In the genomic region with DNA sequence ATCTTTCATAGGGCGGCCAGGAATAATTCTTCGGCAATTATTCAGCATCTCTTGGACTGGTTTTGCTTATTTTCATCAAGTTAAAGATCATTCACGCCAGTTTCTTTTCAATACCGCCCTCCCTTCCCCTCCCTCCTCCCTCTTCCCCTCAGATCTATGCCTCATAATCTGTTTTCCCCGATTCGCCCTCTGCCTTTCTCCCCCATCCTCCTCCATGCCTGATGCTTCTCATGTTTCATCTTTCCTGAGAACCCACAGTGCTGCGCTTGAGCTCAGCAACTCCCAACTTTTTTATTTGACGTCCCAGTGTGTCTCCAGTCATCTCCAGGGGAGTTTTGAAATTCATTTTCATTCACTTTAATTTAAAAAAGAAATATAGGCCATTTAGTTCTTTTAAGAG, we compare ENCODE assay signal across 17 cellular contexts.
DNase-seq lines count a peak whose midpoint lies in the region; ATAC-seq and TF ChIP-seq lines count a peak whose summit lies in the region.
"Had no signal": no experiment of that assay in that cellular context is flagged by ENCODE, and none has a peak within 500 bp of the region (broad histone marks: within the 10 kb centered on the region; RNA-seq: fewer than 3 reads in every experiment).

No MANE protein-coding gene starts in this region.

- H3K4me3 ChIP-seq in neural progenitor cell: no peak overlapping the region
- H3K4me3 ChIP-seq: BLaER1, GM23338 had no signal

- H3K4me1 ChIP-seq in neural progenitor cell: no peaks in the 10 kb centered on the region
- H3K4me1 ChIP-seq: BLaER1 had no signal

- no peaks in the 10 kb centered on the region for H3K9me3 ChIP-seq in neural progenitor cell (ENCODE audit: low read depth)
- H3K9me3 ChIP-seq: BLaER1 had no signal

- DNase-seq in NCI-H524 (lab: John Stamatoyannopoulos, UW): peak; percentile 40 to 69
- DNase-seq in NCI-H524 treated with DMSO at 0.1 percent for 48 hours (lab: John Stamatoyannopoulos, UW): no peak
- DNase-seq in NCI-H82 (lab: John Stamatoyannopoulos, UW): peak; percentile 90
- peak; percentile 48 for DNase-seq in left kidney (ENCODE audit: low read depth, low spot score)
- no peak for DNase-seq in NCI-H187 (lab: John Stamatoyannopoulos, UW)
- DNase-seq in neural progenitor cell (ENCODE audit: low spot score): no peak
- DNase-seq: 8988T; CD4-positive, alpha-beta memory T cell; DMS153; DMS79; GDM1; HCEC 1CT had no signal

- no peaks in the 10 kb centered on the region for H3K36me3 ChIP-seq in neural progenitor cell
- H3K36me3 ChIP-seq: BLaER1 had no signal

- H3K4me2 ChIP-seq in neural progenitor cell: no peak overlapping the region
- H3K4me2 ChIP-seq: BLaER1, GM23338 had no signal

- H3K27ac Mint-ChIP-seq in neural progenitor cell: no peak overlapping the region
- H3K27ac Mint-ChIP-seq: CD14-positive monocyte; CD4-positive, alpha-beta memory T cell; GM23338 had no signal

- peaks cover 7% of the 10 kb centered on the region for H3K4me1 Mint-ChIP-seq in neural progenitor cell
- H3K4me1 Mint-ChIP-seq: CD14-positive monocyte; CD4-positive, alpha-beta memory T cell; GM23338 had no signal

- H3K79me2 ChIP-seq in neural progenitor cell (ENCODE audit: low read depth): no peaks in the 10 kb centered on the region

- H3K27me3 ChIP-seq in neural progenitor cell: no peaks in the 10 kb centered on the region
- H3K27me3 ChIP-seq: BLaER1 had no signal

- no peaks in the 10 kb centered on the region for H4K20me1 ChIP-seq in neural progenitor cell (ENCODE audit: low read depth)
- H4K20me1 ChIP-seq: BLaER1 had no signal

- no peaks in the 10 kb centered on the region for H3F3A ChIP-seq in neural progenitor cell (ENCODE audit: low read depth)

- no peak overlapping the region for H3K27ac ChIP-seq in neural progenitor cell
- H3K27ac ChIP-seq: BLaER1, HL-60 had no signal

- H2AFZ ChIP-seq in neural progenitor cell (replicated peaks): no peak overlapping the region
- H2AFZ ChIP-seq: GM23338 had no signal

- H3K36me3 Mint-ChIP-seq in neural progenitor cell: no peaks in the 10 kb centered on the region
- H3K36me3 Mint-ChIP-seq: CD14-positive monocyte; CD4-positive, alpha-beta memory T cell had no signal

- H3K9me3 Mint-ChIP-seq in neural progenitor cell: no peaks in the 10 kb centered on the region

- H3K4me3 Mint-ChIP-seq in neural progenitor cell: no peak overlapping the region
- H3K4me3 Mint-ChIP-seq: CD14-positive monocyte; CD4-positive, alpha-beta memory T cell; GM23338 had no signal

- no peak for ATAC-seq in HG03378 (IDR thresholded peaks at IDR 0.05; ENCODE audit: unreplicated experiment)
- ATAC-seq: GM23338 had no signal

- peaks cover 4% of the 10 kb centered on the region for H3K27me3 Mint-ChIP-seq in neural progenitor cell (ENCODE audit: insufficient read depth, low read depth)

- no peak overlapping the region for H3K9ac ChIP-seq in neural progenitor cell
- H3K9ac ChIP-seq: BLaER1 had no signal

- no peak for TF ChIP-seq CTCF in neural progenitor cell (IDR thresholded peaks at IDR 0.05)

Comparison
In these comparisons a context has a peak if more than half of its experiments do, and no peak if none do; other contexts are left out.
1. DNase-seq: peak in NCI-H524 (2 of 2), NCI-H82 (single experiment) and left kidney (single experiment); none in NCI-H524 treated with DMSO at 0.1 percent for 48 hours (single experiment), NCI-H187 (0 of 2) and neural progenitor cell (single experiment).